8 cellular contexts compared by ENCODE assay signal in genomic region chr19:2602391-2603181, GRCh38.
DNase-seq lines count a peak whose midpoint lies in the region; ATAC-seq and TF ChIP-seq lines count a peak whose summit lies in the region.

No MANE protein-coding gene starts in this region.

- H3K79me1 ChIP-seq in mesendoderm (ENCODE audit: low read length) = no peaks in the 10 kb centered on the region

- peak in 1 of 4 donors; percentile 41 for TF ChIP-seq POLR2A in upper lobe of left lung (IDR thresholded peaks at IDR 0.05)

- peak overlapping the region; percentile 89 for H3K18ac ChIP-seq in mesendoderm (ENCODE audit: low read length)

- no peak overlapping the region for H3K4ac ChIP-seq in mesendoderm (ENCODE audit: low read depth, low read length)

- no peak overlapping the region for H4K8ac ChIP-seq in mesendoderm (ENCODE audit: low read depth, low read length)

- H3K9ac ChIP-seq in mesendoderm (ENCODE audit: low read length) = peak overlapping the region; percentile 54

- H3K79me2 ChIP-seq in mesendoderm (ENCODE audit: control insufficient read depth, insufficient read depth, low read length) = no peaks in the 10 kb centered on the region

- no peak overlapping the region for H2BK120ac ChIP-seq in mesendoderm (ENCODE audit: low read depth, low read length)

- no peaks in the 10 kb centered on the region for H3K4me1 ChIP-seq in mesendoderm (ENCODE audit: control insufficient read depth, low read depth, low read length)
- peaks cover 24 to 37% (median 27%) of the 10 kb centered on the region in 4 donors for H3K4me1 ChIP-seq in upper lobe of left lung

- peak; percentile 20 for TF ChIP-seq CTCF in epithelial cell of esophagus (IDR thresholded peaks at IDR 0.05; ENCODE audit: insufficient read depth, low read depth, low read length, missing control alignments)
- peak in 2 of 6 experiments; percentile 18 to 26 for TF ChIP-seq CTCF in upper lobe of left lung (IDR thresholded peaks at IDR 0.05)

- H3K9me3 ChIP-seq in upper lobe of left lung = no peaks in the 10 kb centered on the region

- peak overlapping the region; percentile 39 for H3K27ac ChIP-seq in mesendoderm (ENCODE audit: low read depth, low read length)
- H3K27ac ChIP-seq in upper lobe of left lung = peak overlapping the region; percentile 48 to 67 (median 56)

- peak in 2 of 4 donors; percentile 81 to 89 for TF ChIP-seq EP300 in upper lobe of left lung (IDR thresholded peaks at IDR 0.05)

- H3K4me3 ChIP-seq in epithelial cell of esophagus (ENCODE audit: low read length) = peak overlapping the region; percentile 18
- H3K4me3 ChIP-seq in mesendoderm (ENCODE audit: low read length) = no peak overlapping the region
- H3K4me3 ChIP-seq in upper lobe of left lung = peak overlapping the region in 3 of 4 donors; percentile 12 to 22 (median 13)

- H3K4me2 ChIP-seq in mesendoderm (ENCODE audit: low read length) = peak overlapping the region; percentile 50

- no peaks in the 10 kb centered on the region for H3K27me3 ChIP-seq in mesendoderm (ENCODE audit: insufficient read depth, low read length, poor library complexity)
- H3K27me3 ChIP-seq in upper lobe of left lung = no peaks in the 10 kb centered on the region

- no peak overlapping the region for H2BK5ac ChIP-seq in mesendoderm (ENCODE audit: low read length)

- no peak overlapping the region for H3K23ac ChIP-seq in mesendoderm (ENCODE audit: low read length)

- H4K5ac ChIP-seq in mesendoderm (ENCODE audit: low read length) = no peak overlapping the region

- no peak overlapping the region for H2AK5ac ChIP-seq in mesendoderm (ENCODE audit: low read length)

- DNase-seq in NCI-H2081 (lab: John Stamatoyannopoulos, UW) (peak; percentile 16 to 43), NCI-H2081 treated with DMSO at 0.1 percent for 48 hours (lab: John Stamatoyannopoulos, UW) (no peak), epithelial cell of esophagus (ENCODE audit: low read depth) (peak; percentile 88), mesendoderm (peak; percentile 95), upper lobe of left lung (peak; percentile 77 to 81), SKM-1 (lab: John Stamatoyannopoulos, UW; ENCODE audit: unreplicated experiment) (no peak), D341Med (ENCODE audit: low spot score) (no peak)

- H2BK15ac ChIP-seq in mesendoderm (replicated peaks; ENCODE audit: low read depth) = no peak overlapping the region

- H3K36me3 ChIP-seq in mesendoderm (ENCODE audit: control insufficient read depth, insufficient read depth, low read length) = no peaks in the 10 kb centered on the region
- no peaks in the 10 kb centered on the region for H3K36me3 ChIP-seq in upper lobe of left lung

- peak overlapping the region; percentile 76 for H3K56ac ChIP-seq in mesendoderm (ENCODE audit: low read length)

- no CpG with 5 or more reads among the region's 23 CpGs for WGBS in mesendoderm (ENCODE audit: extremely low coverage, insufficient coverage, low lambda C conversion rate)
- WGBS in upper lobe of left lung, 2 donors = 58 to 60% methylated on average over 11 to 23 of the region's 23 CpGs

- ATAC-seq in upper lobe of left lung (ENCODE audit: low FRiP score in 2 of 2) (peak; percentile 79 to 88), HG03108 (IDR thresholded peaks at IDR 0.05; ENCODE audit: unreplicated experiment) (no peak)

Comparison
In these comparisons a context has a peak if more than half of its experiments do, and no peak if none do; other contexts are left out.
1. DNase-seq: peak in NCI-H2081 (2 of 2), epithelial cell of esophagus (single experiment), mesendoderm (single experiment) and upper lobe of left lung (2 of 2); none in NCI-H2081 treated with DMSO at 0.1 percent for 48 hours (single experiment), SKM-1 (single experiment) and D341Med (single experiment).